ENCODE assay signal across 23 cellular contexts in genomic region chr18:58714821-58715220, GRCh38. TPM values are rescaled to one million over a fixed set of nuclear protein-coding genes. Genes with fewer than 3 reads are reported as not detected.
A peak's percentile ranks its signal among the peaks of the same experiment; 100 is the strongest.
DNase-seq lines count a peak whose midpoint lies in the region; FAIRE-seq and TF ChIP-seq lines count a peak whose summit lies in the region.
"Had no signal": no experiment of that assay in that cellular context is flagged by ENCODE, and none has a peak within 500 bp of the region (broad histone marks: within the 10 kb centered on the region; RNA-seq: fewer than 3 reads in every experiment).

No MANE protein-coding gene starts in this region.

- no peak for DNase-seq in activated T-cell treated with anti-CD3 and anti-CD28 coated beads, Interleukin-2, amount 50 U/mL, for 24 hours
- no peak for DNase-seq in activated T-cell treated with anti-CD3 and anti-CD28 coated beads, Interleukin-2, amount 50 U/mL, for 1 hour
- DNase-seq in GM12892 (ENCODE audit: insufficient read length): no peak
- no peak for DNase-seq in activated naive CD8-positive, alpha-beta T cell treated with anti-CD3 and anti-CD28 coated beads for 36 hours
- DNase-seq in spleen: no peak
- DNase-seq in GF-D8 (lab: John Stamatoyannopoulos, UW): no peak
- DNase-seq in T1000 (lab: John Stamatoyannopoulos, UW): no peak
- no peak for DNase-seq in brain microvascular endothelial cell
- DNase-seq: activated CD4-positive, alpha-beta memory T cell treated with anti-CD3 and anti-CD28 coated beads for 36 hours; dorsolateral prefrontal cortex; Kasumi-1; kidney glomerular epithelial cell; MV-4-11; NCI-H526; nucleus accumbens; SJCRH30; stimulated activated CD8-positive, alpha-beta memory T cell treated with anti-CD3 and anti-CD28 coated beads, Interleukin-4, amount 100 ng/mL, for 48 hours; substantia nigra had no signal

- peak overlapping the region; percentile 81 for H3K27ac Mint-ChIP-seq in activated T-cell treated with anti-CD3 and anti-CD28 coated beads, Interleukin-2, amount 50 U/mL, for 24 hours
- H3K27ac Mint-ChIP-seq in activated naive CD8-positive, alpha-beta T cell treated with anti-CD3 and anti-CD28 coated beads for 36 hours: peak overlapping the region; percentile 88

- no peak for TF ChIP-seq CTCF in spleen (IDR thresholded peaks at IDR 0.05 in 8 of 11, conservative IDR thresholded peaks at IDR 0.05 in 3 of 11)
- no peak for TF ChIP-seq CTCF in brain microvascular endothelial cell (IDR thresholded peaks at IDR 0.05; ENCODE audit: low read depth, low read length, missing control alignments)

- H3K27ac ChIP-seq in spleen (peak overlapping the region in 5 of 8 donors; percentile 10 to 71 (median 62)), brain microvascular endothelial cell (no peak overlapping the region)
- H3K27ac ChIP-seq: A549, dorsolateral prefrontal cortex, epithelial cell of prostate, SJCRH30 had no signal

- peak; percentile 76 for FAIRE-seq in GM12892 (lab: Jason Lieb, UNC)
- FAIRE-seq: A549, RCC 7860, urothelium cell line had no signal

- TF ChIP-seq POLR2A in GM12892 (IDR thresholded peaks at IDR 0.05; ENCODE audit: low read depth, low read length): no peak
- no peak for TF ChIP-seq POLR2A in spleen (IDR thresholded peaks at IDR 0.05)

- H3K4me1 ChIP-seq in spleen: peaks cover 21 to 34% (median 28%) of the 10 kb centered on the region in 6 donors
- H3K4me1 ChIP-seq: A549, SJCRH30 had no signal

- H3K27me3 ChIP-seq in spleen (replicated peaks in 1 of 7) (no peaks in the 10 kb centered on the region), brain microvascular endothelial cell (replicated peaks) (no peaks in the 10 kb centered on the region)
- H3K27me3 ChIP-seq: dorsolateral prefrontal cortex, SJCRH30 had no signal

- peaks cover 69% of the 10 kb centered on the region for H3K36me3 Mint-ChIP-seq in activated T-cell treated with anti-CD3 and anti-CD28 coated beads, Interleukin-2, amount 50 U/mL, for 24 hours (ENCODE audit: low read depth)
- H3K36me3 Mint-ChIP-seq in activated naive CD8-positive, alpha-beta T cell treated with anti-CD3 and anti-CD28 coated beads for 36 hours: peaks cover 51% of the 10 kb centered on the region

- in situ Hi-C loops in brain microvascular endothelial cell (cut with HindIII; ENCODE audit: low pct_ligation_motif_present, low sequenced_read_pairs): no loop called here

- peaks cover 0 to 53% (median 12%) of the 10 kb centered on the region in 6 donors for H3K36me3 ChIP-seq in spleen
- no peaks in the 10 kb centered on the region for H3K36me3 ChIP-seq in brain microvascular endothelial cell (replicated peaks)
- H3K36me3 ChIP-seq: SJCRH30 had no signal

- WGBS in spleen, 5 donors: 93 to 100% (median 96%) methylated on average over 1 of the region's 1 CpG

- no peaks in the 10 kb centered on the region for H3K27me3 Mint-ChIP-seq in activated T-cell treated with anti-CD3 and anti-CD28 coated beads, Interleukin-2, amount 50 U/mL, for 24 hours
- no peaks in the 10 kb centered on the region for H3K27me3 Mint-ChIP-seq in activated naive CD8-positive, alpha-beta T cell treated with anti-CD3 and anti-CD28 coated beads for 36 hours
- H3K27me3 Mint-ChIP-seq: activated CD4-positive, alpha-beta memory T cell treated with anti-CD3 and anti-CD28 coated beads for 36 hours had no signal

- no peaks in the 10 kb centered on the region for H3K9me3 Mint-ChIP-seq in activated T-cell treated with anti-CD3 and anti-CD28 coated beads, Interleukin-2, amount 50 U/mL, for 24 hours
- H3K9me3 Mint-ChIP-seq in activated naive CD8-positive, alpha-beta T cell treated with anti-CD3 and anti-CD28 coated beads for 36 hours: no peaks in the 10 kb centered on the region
- H3K9me3 Mint-ChIP-seq: activated CD4-positive, alpha-beta memory T cell treated with anti-CD3 and anti-CD28 coated beads for 36 hours; activated naive CD4-positive, alpha-beta T cell treated with anti-CD3 and anti-CD28 coated beads, Interleukin-2, amount 50 U/mL, for 72 hours had no signal

- intact Hi-C loops in spleen (cut with DNase I; ENCODE audit: low total_unique reads): no loop called here

- no peak overlapping the region for H3K4me3 ChIP-seq in spleen
- no peak overlapping the region for H3K4me3 ChIP-seq in brain microvascular endothelial cell (ENCODE audit: low read depth, low read length)
- H3K4me3 ChIP-seq: A549, dorsolateral prefrontal cortex, SJCRH30 had no signal

- H3K4me1 Mint-ChIP-seq in activated T-cell treated with anti-CD3 and anti-CD28 coated beads, Interleukin-2, amount 50 U/mL, for 24 hours (ENCODE audit: low read depth): peaks cover 50% of the 10 kb centered on the region
- peaks cover 53% of the 10 kb centered on the region for H3K4me1 Mint-ChIP-seq in activated naive CD8-positive, alpha-beta T cell treated with anti-CD3 and anti-CD28 coated beads for 36 hours

- H3K9me3 ChIP-seq in spleen: no peaks in the 10 kb centered on the region
- H3K9me3 ChIP-seq: A549, SJCRH30 had no signal

- no peak overlapping the region for H3K4me3 Mint-ChIP-seq in activated T-cell treated with anti-CD3 and anti-CD28 coated beads, Interleukin-2, amount 50 U/mL, for 24 hours
- H3K4me3 Mint-ChIP-seq in activated naive CD8-positive, alpha-beta T cell treated with anti-CD3 and anti-CD28 coated beads for 36 hours: no peak overlapping the region
- H3K4me3 Mint-ChIP-seq: activated CD4-positive, alpha-beta memory T cell treated with anti-CD3 and anti-CD28 coated beads for 36 hours had no signal

RNA-seq across cellular contexts. Expression of gene MALT1, which starts 43.6 kb away (rescaled TPM):
- polyA plus RNA-seq in GM12892 (2012; ENCODE audit: missing spikeins): 44.0 TPM
- 10 to 100 TPM; 46.2 to 46.5 TPM for total RNA-seq in activated naive CD8-positive, alpha-beta T cell treated with anti-CD3 and anti-CD28 coated beads for 36 hours
- 10 to 100 TPM; 47.9 to 59.6 (median 51.3) TPM for total RNA-seq in spleen
- 10 to 100 TPM; 13.3 to 16.8 (median 15.6) TPM for polyA plus RNA-seq in spleen
